In the genomic region with DNA sequence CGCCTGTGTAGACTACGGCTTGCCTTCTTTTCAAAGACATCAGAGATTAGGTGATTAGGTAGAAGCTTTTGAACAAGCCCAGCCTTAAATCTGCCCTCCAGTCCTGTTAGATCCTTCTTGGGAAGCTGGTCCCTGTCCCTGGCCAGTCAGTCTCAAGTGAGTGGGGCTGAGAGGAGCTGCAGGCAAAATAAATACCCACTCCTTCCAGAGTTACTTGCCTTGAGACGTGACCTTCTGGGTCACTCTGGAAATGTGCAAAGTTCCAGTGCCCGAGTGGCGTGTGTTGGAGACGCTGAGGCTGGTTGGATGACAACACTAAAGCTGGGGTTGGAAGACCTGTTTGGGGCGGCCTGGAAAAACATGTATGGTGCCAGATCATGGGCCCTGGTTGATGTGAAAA, we compare ENCODE assay signal across 19 cellular contexts. TPM values are rescaled to one million over a fixed set of nuclear protein-coding genes. Genes with fewer than 3 reads are reported as not detected.
DNase-seq lines count a peak whose midpoint lies in the region; ATAC-seq and TF ChIP-seq lines count a peak whose summit lies in the region.
"Had no signal": no experiment of that assay in that cellular context is flagged by ENCODE, and none has a peak within 500 bp of the region (broad histone marks: within the 10 kb centered on the region; RNA-seq: fewer than 3 reads in every experiment).

No MANE protein-coding gene starts in this region.

- H4K20me1 ChIP-seq in neural progenitor cell (ENCODE audit: low read depth), result peaks cover 58% of the 10 kb centered on the region

- no peaks in the 10 kb centered on the region for H3K36me3 ChIP-seq in neural progenitor cell
- H3K36me3 ChIP-seq: Peyer's patch had no signal

- H3K27me3 ChIP-seq in neural progenitor cell, result no peaks in the 10 kb centered on the region
- H3K27me3 ChIP-seq: Peyer's patch, SJCRH30 had no signal

- peak overlapping the region; percentile 57 for H3K27ac Mint-ChIP-seq in chondrocyte (ENCODE audit: unreplicated experiment)
- peak overlapping the region; percentile 28 for H3K27ac Mint-ChIP-seq in neural progenitor cell
- H3K27ac Mint-ChIP-seq in activated CD8-positive, alpha-beta T cell treated with anti-CD3 and anti-CD28 coated beads for 36 hours, result no peak overlapping the region
- H3K27ac Mint-ChIP-seq in activated naive CD8-positive, alpha-beta T cell treated with anti-CD3 and anti-CD28 coated beads for 36 hours, result no peak overlapping the region
- H3K27ac Mint-ChIP-seq: CD8-positive, alpha-beta memory T cell had no signal

- H3F3A ChIP-seq in neural progenitor cell (ENCODE audit: low read depth), result peaks cover 43% of the 10 kb centered on the region

- H3K4me3 Mint-ChIP-seq in chondrocyte (ENCODE audit: unreplicated experiment) (no peak overlapping the region), neural progenitor cell (no peak overlapping the region)
- no peak overlapping the region for H3K4me3 Mint-ChIP-seq in activated CD8-positive, alpha-beta T cell treated with anti-CD3 and anti-CD28 coated beads for 36 hours
- no peak overlapping the region for H3K4me3 Mint-ChIP-seq in activated naive CD8-positive, alpha-beta T cell treated with anti-CD3 and anti-CD28 coated beads for 36 hours
- H3K4me3 Mint-ChIP-seq: CD8-positive, alpha-beta memory T cell had no signal

- H3K4me1 Mint-ChIP-seq in chondrocyte (ENCODE audit: low read depth), result peaks cover 60% of the 10 kb centered on the region
- peaks cover 48% of the 10 kb centered on the region for H3K4me1 Mint-ChIP-seq in neural progenitor cell
- no peaks in the 10 kb centered on the region for H3K4me1 Mint-ChIP-seq in activated CD8-positive, alpha-beta T cell treated with anti-CD3 and anti-CD28 coated beads for 36 hours (ENCODE audit: low read depth)
- H3K4me1 Mint-ChIP-seq in activated naive CD8-positive, alpha-beta T cell treated with anti-CD3 and anti-CD28 coated beads for 36 hours, result no peaks in the 10 kb centered on the region
- H3K4me1 Mint-ChIP-seq: CD8-positive, alpha-beta memory T cell had no signal

- no peak overlapping the region for H3K4me2 ChIP-seq in neural progenitor cell

- H3K4me1 ChIP-seq in neural progenitor cell, result peaks cover 52% of the 10 kb centered on the region

- TF ChIP-seq CTCF in chondrocyte (IDR thresholded peaks at IDR 0.05) (no peak), neural progenitor cell (IDR thresholded peaks at IDR 0.05) (no peak)
- TF ChIP-seq CTCF in activated CD8-positive, alpha-beta T cell treated with anti-CD3 and anti-CD28 coated beads for 36 hours (IDR thresholded peaks at IDR 0.05), result no peak

- no peak overlapping the region for H3K27ac ChIP-seq in neural progenitor cell
- H3K27ac ChIP-seq: C4-2B, Peyer's patch, SJCRH30 had no signal

- no peak overlapping the region for H3K4me3 ChIP-seq in neural progenitor cell
- H3K4me3 ChIP-seq: Peyer's patch, SJCRH30 had no signal

- H3K36me3 Mint-ChIP-seq in chondrocyte (ENCODE audit: low read depth) (peaks cover 5% of the 10 kb centered on the region), neural progenitor cell (peaks cover 3% of the 10 kb centered on the region)
- no peaks in the 10 kb centered on the region for H3K36me3 Mint-ChIP-seq in activated CD8-positive, alpha-beta T cell treated with anti-CD3 and anti-CD28 coated beads for 36 hours (ENCODE audit: low read depth)
- H3K36me3 Mint-ChIP-seq in activated naive CD8-positive, alpha-beta T cell treated with anti-CD3 and anti-CD28 coated beads for 36 hours, result no peaks in the 10 kb centered on the region
- H3K36me3 Mint-ChIP-seq: CD8-positive, alpha-beta memory T cell had no signal

- POLR2A ChIA-PET in activated CD8-positive, alpha-beta T cell treated with anti-CD3 and anti-CD28 coated beads for 36 hours (lab: Charles Lee), result no interaction called here

- H3K9me3 Mint-ChIP-seq in chondrocyte (ENCODE audit: low read depth) (no peaks in the 10 kb centered on the region), neural progenitor cell (no peaks in the 10 kb centered on the region)
- no peaks in the 10 kb centered on the region for H3K9me3 Mint-ChIP-seq in activated CD8-positive, alpha-beta T cell treated with anti-CD3 and anti-CD28 coated beads for 36 hours
- no peaks in the 10 kb centered on the region for H3K9me3 Mint-ChIP-seq in activated naive CD8-positive, alpha-beta T cell treated with anti-CD3 and anti-CD28 coated beads for 36 hours

- peaks cover 73% of the 10 kb centered on the region for H3K79me2 ChIP-seq in neural progenitor cell (ENCODE audit: low read depth)

- no peak overlapping the region for H2AFZ ChIP-seq in neural progenitor cell (replicated peaks)

- H3K9ac ChIP-seq in neural progenitor cell, result no peak overlapping the region

- H3K27me3 Mint-ChIP-seq in chondrocyte (ENCODE audit: low read depth), result no peaks in the 10 kb centered on the region
- no peaks in the 10 kb centered on the region for H3K27me3 Mint-ChIP-seq in neural progenitor cell (ENCODE audit: insufficient read depth, low read depth)
- peaks cover 10% of the 10 kb centered on the region for H3K27me3 Mint-ChIP-seq in activated CD8-positive, alpha-beta T cell treated with anti-CD3 and anti-CD28 coated beads for 36 hours
- H3K27me3 Mint-ChIP-seq in activated naive CD8-positive, alpha-beta T cell treated with anti-CD3 and anti-CD28 coated beads for 36 hours, result no peaks in the 10 kb centered on the region

- no peaks in the 10 kb centered on the region for H3K9me3 ChIP-seq in neural progenitor cell (ENCODE audit: low read depth)
- H3K9me3 ChIP-seq: Peyer's patch had no signal

- CTCF ChIA-PET in activated CD8-positive, alpha-beta T cell treated with anti-CD3 and anti-CD28 coated beads for 36 hours (lab: Charles Lee), result interaction anchor here (0.7 to 1.3 kb wide), 2 partner anchors 21 to 120 kb away, joined by 3 to 4 read pairs; no protein-coding TSS in a partner anchor

- no peak for ATAC-seq in left ventricle myocardium superior
- ATAC-seq in activated CD8-positive, alpha-beta T cell treated with anti-CD3 and anti-CD28 coated beads for 36 hours, result no peak

- intact Hi-C loops in cardiac septum (cut with DNase I), result no loop called here
- intact Hi-C loops in left ventricle myocardium superior (cut with micrococcal nuclease), result no loop called here
- intact Hi-C loops in activated CD8-positive, alpha-beta T cell treated with anti-CD3 and anti-CD28 coated beads for 36 hours (cut with micrococcal nuclease), result no loop called here

- DNase-seq in cardiac septum (ENCODE audit: low spot score) (peak; percentile 38), left ventricle myocardium superior (no peak), chondrocyte (ENCODE audit: low spot score) (no peak), neural progenitor cell (ENCODE audit: low spot score) (no peak), glomerular visceral epithelial cell (ENCODE audit: extremely low spot score) (no peak)
- DNase-seq in activated CD8-positive, alpha-beta memory T cell treated with anti-CD3 and anti-CD28 coated beads for 24 hours, result no peak
- no peak for DNase-seq in activated CD8-positive, alpha-beta T cell treated with anti-CD3 and anti-CD28 coated beads for 36 hours
- DNase-seq in activated naive CD8-positive, alpha-beta T cell treated with anti-CD3 and anti-CD28 coated beads for 36 hours, result no peak
- DNase-seq: CD8-positive, alpha-beta memory T cell; DMS79; Kasumi-1; NCI-H1694; NCI-H2081 treated with DMSO at 0.1 percent for 48 hours; NCI-H510A; SJCRH30 had no signal

RNA-seq across cellular contexts. Expression of a gene that starts 32.1 kb away (rescaled TPM):
- total RNA-seq in cardiac septum (6.0 TPM), left ventricle myocardium superior (7.1 TPM), chondrocyte (18.9 to 35.0 TPM (median 34.1 TPM) in 3 replicates), neural progenitor cell (ENCODE audit: low replicate concordance) (1.0 and 3.7 TPM in 2 replicates)
- not detected for total RNA-seq in activated CD8-positive, alpha-beta T cell treated with anti-CD3 and anti-CD28 coated beads for 36 hours
- total RNA-seq in activated naive CD8-positive, alpha-beta T cell treated with anti-CD3 and anti-CD28 coated beads for 36 hours, result under 1 TPM in 1 of 2 experiments, not detected in 1; 0.06 TPM
- total RNA-seq: A172; CD8-positive, alpha-beta memory T cell; OCI-LY7 had no signal

Comparison
In these comparisons a context has a peak if more than half of its experiments do, and no peak if none do; other contexts are left out.
1. H3K27ac Mint-ChIP-seq: peak in chondrocyte (single experiment) and neural progenitor cell (single experiment); none in activated CD8-positive, alpha-beta T cell treated with anti-CD3 and anti-CD28 coated beads for 36 hours (single experiment) and activated naive CD8-positive, alpha-beta T cell treated with anti-CD3 and anti-CD28 coated beads for 36 hours (single experiment).